In genomic region chr3:191296041-191296541, GRCh38 we compare ENCODE assay signal across 8 cellular contexts. TPM values are rescaled to one million over a fixed set of nuclear protein-coding genes. Genes with fewer than 3 reads are reported as not detected.
DNase-seq lines count a peak whose midpoint lies in the region; ATAC-seq and TF ChIP-seq lines count a peak whose summit lies in the region.
"Had no signal": no experiment of that assay in that cellular context is flagged by ENCODE, and none has a peak within 500 bp of the region (broad histone marks: within the 10 kb centered on the region; RNA-seq: fewer than 3 reads in every experiment).

No MANE protein-coding gene starts in this region.

- peak overlapping the region; percentile 34 for H3K4me2 ChIP-seq in MM.1S (ENCODE audit: low read depth, low read length)

- no peaks in the 10 kb centered on the region for H3K27me3 Mint-ChIP-seq in effector memory CD8-positive, alpha-beta T cell

- no peak overlapping the region for H3K4me3 ChIP-seq in MM.1S (ENCODE audit: low read length)
- H3K4me3 ChIP-seq in left ventricle myocardium inferior, result no peak overlapping the region

- H3K4me1 ChIP-seq in MM.1S (ENCODE audit: low read length) (peaks cover 35% of the 10 kb centered on the region), left ventricle myocardium inferior (no peaks in the 10 kb centered on the region)

- peak; percentile 82 for ATAC-seq in HG02763 (IDR thresholded peaks at IDR 0.05; ENCODE audit: unreplicated experiment)
- peak; percentile 16 for ATAC-seq in stimulated activated effector memory CD8-positive, alpha-beta T cell treated with anti-CD3 and anti-CD28 coated beads, Interleukin-12 subunit alpha, Interleukin-12 subunit beta, amount 100 ng/mL, for 72 hours
- no peak for ATAC-seq in effector memory CD8-positive, alpha-beta T cell (replicated peaks)

- no peaks in the 10 kb centered on the region for H3K4me1 Mint-ChIP-seq in stimulated activated effector memory CD8-positive, alpha-beta T cell treated with anti-CD3 and anti-CD28 coated beads, Interleukin-12 subunit alpha, Interleukin-12 subunit beta, amount 100 ng/mL, for 72 hours
- H3K4me1 Mint-ChIP-seq in effector memory CD8-positive, alpha-beta T cell (ENCODE audit: low read depth in 2 of 2), result no peaks in the 10 kb centered on the region

- H3K9ac ChIP-seq in MM.1S (ENCODE audit: low read length), result no peak overlapping the region

- H3K79me2 ChIP-seq in MM.1S (ENCODE audit: low read length), result no peaks in the 10 kb centered on the region

- H3K27ac ChIP-seq in MM.1S (ENCODE audit: low read length) (peak overlapping the region; percentile 53; the same call in 1 of the 2 replicates), left ventricle myocardium inferior (replicated peaks) (no peak overlapping the region)

- no peaks in the 10 kb centered on the region for H4K20me1 ChIP-seq in MM.1S (ENCODE audit: insufficient read depth, low read length)

- H3K9me3 Mint-ChIP-seq in stimulated activated effector memory CD8-positive, alpha-beta T cell treated with anti-CD3 and anti-CD28 coated beads, Interleukin-12 subunit alpha, Interleukin-12 subunit beta, amount 100 ng/mL, for 72 hours, result no peaks in the 10 kb centered on the region
- H3K9me3 Mint-ChIP-seq in effector memory CD8-positive, alpha-beta T cell, result no peaks in the 10 kb centered on the region

- peaks cover 36% of the 10 kb centered on the region for H3F3A ChIP-seq in MM.1S (ENCODE audit: insufficient read depth, low read length)

- DNase-seq in GM19238 (ENCODE audit: insufficient read length, low spot score) (peak; percentile 15), MM.1S (peak; percentile 85), left ventricle myocardium inferior (no peak), NCI-H2196 (lab: John Stamatoyannopoulos, UW; ENCODE audit: unreplicated experiment) (no peak)
- DNase-seq in stimulated activated effector memory CD8-positive, alpha-beta T cell treated with anti-CD3 and anti-CD28 coated beads, Interleukin-12 subunit alpha, Interleukin-12 subunit beta, amount 100 ng/mL, for 72 hours (ENCODE audit: low spot score in 2 of 2), result no peak
- DNase-seq in effector memory CD8-positive, alpha-beta T cell, result no peak
- DNase-seq: NCI-H1092 treated with DMSO at 0.1 percent for 48 hours had no signal

- no peaks in the 10 kb centered on the region for H3K27me3 ChIP-seq in MM.1S (replicated peaks; ENCODE audit: insufficient read depth, low read length)
- H3K27me3 ChIP-seq in left ventricle myocardium inferior (ENCODE audit: low read depth), result no peaks in the 10 kb centered on the region

- no peak for TF ChIP-seq CTCF in MM.1S (IDR thresholded peaks at IDR 0.05; ENCODE audit: low read length)
- no peak for TF ChIP-seq CTCF in left ventricle myocardium inferior (IDR thresholded peaks at IDR 0.05; ENCODE audit: borderline replicate concordance)

- H3K4me3 Mint-ChIP-seq in stimulated activated effector memory CD8-positive, alpha-beta T cell treated with anti-CD3 and anti-CD28 coated beads, Interleukin-12 subunit alpha, Interleukin-12 subunit beta, amount 100 ng/mL, for 72 hours, result no peak overlapping the region
- no peak overlapping the region for H3K4me3 Mint-ChIP-seq in effector memory CD8-positive, alpha-beta T cell

- peak overlapping the region; percentile 21; the same call in 1 of the 2 replicates for H2AFZ ChIP-seq in MM.1S (ENCODE audit: low read length)

- no peaks in the 10 kb centered on the region for H3K9me2 ChIP-seq in MM.1S (replicated peaks; ENCODE audit: insufficient read depth, low read length)

- H3K9me3 ChIP-seq in MM.1S (replicated peaks; ENCODE audit: insufficient read depth, low read length) (no peaks in the 10 kb centered on the region), left ventricle myocardium inferior (replicated peaks) (no peaks in the 10 kb centered on the region)

- no peaks in the 10 kb centered on the region for H3K36me3 ChIP-seq in MM.1S (replicated peaks; ENCODE audit: insufficient read depth, low read length)
- no peaks in the 10 kb centered on the region for H3K36me3 ChIP-seq in left ventricle myocardium inferior

- H3K27ac Mint-ChIP-seq in stimulated activated effector memory CD8-positive, alpha-beta T cell treated with anti-CD3 and anti-CD28 coated beads, Interleukin-12 subunit alpha, Interleukin-12 subunit beta, amount 100 ng/mL, for 72 hours, result no peak overlapping the region
- H3K27ac Mint-ChIP-seq in effector memory CD8-positive, alpha-beta T cell, result no peak overlapping the region

- intact Hi-C loops in left ventricle myocardium inferior (cut with micrococcal nuclease), result no loop called here

- H3K36me3 Mint-ChIP-seq in stimulated activated effector memory CD8-positive, alpha-beta T cell treated with anti-CD3 and anti-CD28 coated beads, Interleukin-12 subunit alpha, Interleukin-12 subunit beta, amount 100 ng/mL, for 72 hours, result no peaks in the 10 kb centered on the region
- no peaks in the 10 kb centered on the region for H3K36me3 Mint-ChIP-seq in effector memory CD8-positive, alpha-beta T cell (ENCODE audit: insufficient read depth)

RNA-seq across cellular contexts. Expression of gene CCDC50, which starts 33.1 kb away (rescaled TPM):
- 52.1 TPM for total RNA-seq in left ventricle myocardium inferior

RNA-seq across cellular contexts. Expression of gene UTS2B, which starts 34.2 kb away (rescaled TPM):
- 0.47 TPM for total RNA-seq in left ventricle myocardium inferior

Comparison
In these comparisons a context has a peak if more than half of its experiments do, and no peak if none do; other contexts are left out.
1. DNase-seq: peak in GM19238 (single experiment) and MM.1S (single experiment); none in stimulated activated effector memory CD8-positive, alpha-beta T cell treated with anti-CD3 and anti-CD28 coated beads, Interleukin-12 subunit alpha, Interleukin-12 subunit beta, amount 100 ng/mL, for 72 hours (0 of 2), left ventricle myocardium inferior (single experiment), NCI-H2196 (single experiment) and effector memory CD8-positive, alpha-beta T cell (0 of 3).